In the genomic region with DNA sequence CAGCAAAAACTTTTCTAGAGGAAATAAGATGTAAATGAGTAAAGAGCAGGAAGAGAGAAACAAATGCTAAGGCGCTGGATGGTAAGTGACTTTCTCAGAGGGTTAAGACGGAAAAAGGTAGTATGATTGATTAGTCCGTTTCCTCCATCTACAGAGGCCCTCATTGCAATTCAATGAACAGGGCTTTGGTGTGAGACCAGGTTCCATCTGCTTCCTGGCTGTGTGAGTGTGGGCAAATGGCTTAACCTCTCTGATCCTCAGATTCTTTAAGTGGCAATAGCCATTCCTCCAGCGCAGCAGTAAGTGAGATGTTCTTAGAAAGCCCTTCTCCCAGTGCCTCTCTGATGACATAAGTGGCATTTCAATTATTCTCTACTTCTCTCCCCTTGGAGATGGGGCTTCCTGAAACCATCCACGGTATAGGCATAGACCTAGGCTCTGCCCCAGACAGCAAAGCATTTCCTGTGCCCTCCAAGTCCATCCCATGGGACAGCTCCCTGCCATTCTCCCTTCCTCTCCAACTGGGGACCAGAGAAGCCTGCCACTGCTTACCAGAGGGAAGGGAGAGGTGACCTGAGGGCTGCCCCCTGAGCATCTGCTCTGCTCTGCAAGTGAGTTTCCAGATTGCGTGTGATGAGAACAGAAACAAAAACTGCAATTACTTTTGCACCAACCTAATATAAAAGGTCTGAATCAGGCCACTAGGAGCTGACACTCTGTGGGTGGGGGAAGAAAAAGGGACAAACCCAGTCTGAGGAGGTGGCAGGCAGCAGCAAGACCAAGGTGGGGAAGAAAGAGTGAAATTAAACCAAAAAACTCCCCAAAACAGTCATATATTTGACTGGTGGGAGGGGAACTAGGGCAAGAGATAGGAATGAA, we compare ENCODE assay signal across 8 cellular contexts. TPM values are rescaled to one million over a fixed set of nuclear protein-coding genes. Genes with fewer than 3 reads are reported as not detected.
A peak's percentile ranks its signal among the peaks of the same experiment; 100 is the strongest.
DNase-seq lines count a peak whose midpoint lies in the region; ATAC-seq lines count a peak whose summit lies in the region.

No MANE protein-coding gene starts in this region.

- no peak for DNase-seq in NCI-H510A treated with DMSO at 0.1 percent for 48 hours (lab: John Stamatoyannopoulos, UW)
- DNase-seq in NCI-H226 = no peak
- DNase-seq in NCI-H2196 (lab: John Stamatoyannopoulos, UW; ENCODE audit: unreplicated experiment) = no peak
- DNase-seq in midbrain (lab: John Stamatoyannopoulos, UW) = no peak

- ATAC-seq in GM18502 (IDR thresholded peaks at IDR 0.05; ENCODE audit: poor library complexity, unreplicated experiment) (peak; percentile 61), GM21515 (IDR thresholded peaks at IDR 0.05; ENCODE audit: unreplicated experiment) (peak; percentile 55), HG03469 (IDR thresholded peaks at IDR 0.05; ENCODE audit: unreplicated experiment) (peak; percentile 37), esophagus mucosa (peak; percentile 31)

RNA-seq across cellular contexts. Expression of a gene that starts 12.7 kb away (rescaled TPM):
- 814 TPM for total RNA-seq in esophagus mucosa
